In the genomic region with DNA sequence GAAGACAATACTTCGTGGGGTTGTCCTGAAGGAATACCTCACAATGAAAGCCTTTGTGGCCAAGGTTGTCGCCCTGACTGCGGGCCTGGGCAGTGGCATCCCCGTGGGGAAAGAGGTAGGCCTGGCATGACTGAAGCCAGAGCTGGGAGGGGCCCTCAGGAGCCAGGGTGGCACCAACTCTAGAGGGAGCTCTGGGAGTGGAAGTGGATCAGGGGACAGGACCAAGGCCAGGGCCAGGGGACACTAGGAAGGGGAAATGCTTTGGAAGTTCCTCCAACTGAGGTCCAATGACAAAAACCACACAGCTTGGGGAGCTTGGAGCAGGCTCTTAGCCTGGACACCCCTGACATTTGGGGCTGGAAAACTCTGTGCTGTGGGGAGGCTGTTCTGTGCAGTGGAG, we compare ENCODE assay signal across 12 cellular contexts. TPM values are rescaled to one million over a fixed set of nuclear protein-coding genes. Genes with fewer than 3 reads are reported as not detected.
DNase-seq lines count a peak whose midpoint lies in the region; ATAC-seq and TF ChIP-seq lines count a peak whose summit lies in the region.
"Had no signal": no experiment of that assay in that cellular context is flagged by ENCODE, and none has a peak within 500 bp of the region (broad histone marks: within the 10 kb centered on the region; RNA-seq: fewer than 3 reads in every experiment).

No MANE protein-coding gene starts in this region.

- no peaks in the 10 kb centered on the region for H3K4me1 Mint-ChIP-seq in stimulated activated naive CD8-positive, alpha-beta T cell treated with anti-CD3 and anti-CD28 coated beads, Interleukin-15, amount 100 ng/mL, for 72 hours
- H3K4me1 Mint-ChIP-seq in activated T-helper 2 cell treated with anti-CD3 and anti-CD28 coated beads, Interferon-gamma antibody, Interleukin-2, Interleukin-4, amounts not matched to agents 10 μg/mL and 5 μg/mL and 100 μg/mL, durations not matched to agents 14 hours and 24 hours and 36 hours (ENCODE audit: low read depth) = peaks cover 16% of the 10 kb centered on the region

- no peaks in the 10 kb centered on the region for H3K9me3 ChIP-seq in upper lobe of right lung
- H3K9me3 ChIP-seq: BLaER1, MG63, prostate gland had no signal

- no peak overlapping the region for H3K27ac Mint-ChIP-seq in stimulated activated naive CD8-positive, alpha-beta T cell treated with anti-CD3 and anti-CD28 coated beads, Interleukin-15, amount 100 ng/mL, for 72 hours
- H3K27ac Mint-ChIP-seq in activated T-helper 2 cell treated with anti-CD3 and anti-CD28 coated beads, Interferon-gamma antibody, Interleukin-2, Interleukin-4, amounts not matched to agents 10 μg/mL and 5 μg/mL and 100 μg/mL, durations not matched to agents 14 hours and 24 hours and 36 hours = no peak overlapping the region

- DNase-seq in stimulated activated naive CD8-positive, alpha-beta T cell treated with anti-CD3 and anti-CD28 coated beads, Interleukin-15, amount 100 ng/mL, for 72 hours = no peak
- DNase-seq in stimulated activated naive CD8-positive, alpha-beta T cell treated with anti-CD3 and anti-CD28 coated beads, Interleukin-15, Interleukin-2, amounts not matched to agents 100 U/mL and 50 U/mL, for 24 hours = no peak
- DNase-seq in fibroblast of villous mesenchyme (ENCODE audit: low read depth) (no peak), upper lobe of right lung (no peak)
- DNase-seq in activated T-helper 2 cell treated with anti-CD3 and anti-CD28 coated beads, Interferon-gamma antibody, Interleukin-2, Interleukin-4, amounts not matched to agents 10 μg/mL and 5 μg/mL and 100 μg/mL, durations not matched to agents 14 hours and 24 hours and 36 hours (ENCODE audit: low spot score) = no peak
- DNase-seq: activated CD8-positive, alpha-beta memory T cell treated with anti-CD3 and anti-CD28 coated beads for 24 hours; central memory CD4-positive, alpha-beta T cell; MG63 had no signal

- H3K27me3 ChIP-seq in upper lobe of right lung = no peaks in the 10 kb centered on the region
- H3K27me3 ChIP-seq: BLaER1, MG63 had no signal

- intact Hi-C loops in upper lobe of right lung (cut with DNase I) = no loop called here
- intact Hi-C loops in activated T-helper 2 cell treated with anti-CD3 and anti-CD28 coated beads, Interferon-gamma antibody, Interleukin-2, Interleukin-4, amounts not matched to agents 10 μg/mL and 5 μg/mL and 100 μg/mL, durations not matched to agents 14 hours and 24 hours and 36 hours (cut with micrococcal nuclease) = no loop called here

- TF ChIP-seq CTCF in fibroblast of villous mesenchyme (IDR thresholded peaks at IDR 0.05; ENCODE audit: insufficient read depth, low read depth, low read length) = peak; percentile 9
- no peak for TF ChIP-seq CTCF in upper lobe of right lung (IDR thresholded peaks at IDR 0.05)

- no peaks in the 10 kb centered on the region for H3K36me3 Mint-ChIP-seq in activated T-helper 2 cell treated with anti-CD3 and anti-CD28 coated beads, Interferon-gamma antibody, Interleukin-2, Interleukin-4, amounts not matched to agents 10 μg/mL and 5 μg/mL and 100 μg/mL, durations not matched to agents 14 hours and 24 hours and 36 hours (ENCODE audit: low read depth)

- peak; percentile 44 for ATAC-seq in stimulated activated naive CD8-positive, alpha-beta T cell treated with anti-CD3 and anti-CD28 coated beads, Interleukin-15, amount 100 ng/mL, for 72 hours
- ATAC-seq in stimulated activated naive CD8-positive, alpha-beta T cell treated with anti-CD3 and anti-CD28 coated beads, Interleukin-15, Interleukin-2, amounts not matched to agents 100 U/mL and 50 U/mL, for 24 hours = no peak
- ATAC-seq in upper lobe of right lung (peak; percentile 85), HG02763 (IDR thresholded peaks at IDR 0.05; ENCODE audit: unreplicated experiment) (no peak)

- H3K27ac ChIP-seq in upper lobe of right lung = no peak overlapping the region
- H3K27ac ChIP-seq: BLaER1, PC-9, prostate gland had no signal

- H3K9me3 Mint-ChIP-seq in stimulated activated naive CD8-positive, alpha-beta T cell treated with anti-CD3 and anti-CD28 coated beads, Interleukin-15, amount 100 ng/mL, for 72 hours = no peaks in the 10 kb centered on the region
- no peaks in the 10 kb centered on the region for H3K9me3 Mint-ChIP-seq in activated T-helper 2 cell treated with anti-CD3 and anti-CD28 coated beads, Interferon-gamma antibody, Interleukin-2, Interleukin-4, amounts not matched to agents 10 μg/mL and 5 μg/mL and 100 μg/mL, durations not matched to agents 14 hours and 24 hours and 36 hours

- no peaks in the 10 kb centered on the region for H3K4me1 ChIP-seq in upper lobe of right lung
- H3K4me1 ChIP-seq: BLaER1, prostate gland had no signal

- H3K27me3 Mint-ChIP-seq in stimulated activated naive CD8-positive, alpha-beta T cell treated with anti-CD3 and anti-CD28 coated beads, Interleukin-15, amount 100 ng/mL, for 72 hours = no peaks in the 10 kb centered on the region
- no peaks in the 10 kb centered on the region for H3K27me3 Mint-ChIP-seq in activated T-helper 2 cell treated with anti-CD3 and anti-CD28 coated beads, Interferon-gamma antibody, Interleukin-2, Interleukin-4, amounts not matched to agents 10 μg/mL and 5 μg/mL and 100 μg/mL, durations not matched to agents 14 hours and 24 hours and 36 hours (ENCODE audit: low read depth)

- H3K4me3 Mint-ChIP-seq in stimulated activated naive CD8-positive, alpha-beta T cell treated with anti-CD3 and anti-CD28 coated beads, Interleukin-15, amount 100 ng/mL, for 72 hours = no peak overlapping the region
- no peak overlapping the region for H3K4me3 Mint-ChIP-seq in activated T-helper 2 cell treated with anti-CD3 and anti-CD28 coated beads, Interferon-gamma antibody, Interleukin-2, Interleukin-4, amounts not matched to agents 10 μg/mL and 5 μg/mL and 100 μg/mL, durations not matched to agents 14 hours and 24 hours and 36 hours (ENCODE audit: low read depth)

- no peaks in the 10 kb centered on the region for H3K36me3 ChIP-seq in upper lobe of right lung
- H3K36me3 ChIP-seq: BLaER1, MG63, prostate gland had no signal

- no peak overlapping the region for H3K4me3 ChIP-seq in fibroblast of villous mesenchyme (ENCODE audit: low read depth, low read length)
- H3K4me3 ChIP-seq in upper lobe of right lung = no peak overlapping the region
- H3K4me3 ChIP-seq: BLaER1, MG63, PC-9, prostate gland had no signal

RNA-seq across cellular contexts. Expression of gene CLCN1, which starts 5.8 kb away (rescaled TPM):
- total RNA-seq in fibroblast of villous mesenchyme (under 0.01 TPM in 2 replicates), upper lobe of right lung (not detected)
- not detected in 2 replicates for total RNA-seq in activated T-helper 2 cell treated with anti-CD3 and anti-CD28 coated beads, Interferon-gamma antibody, Interleukin-2, Interleukin-4, amounts not matched to agents 10 μg/mL and 5 μg/mL and 100 μg/mL, durations not matched to agents 14 hours and 24 hours and 36 hours
- total RNA-seq: PC-9 had no signal

RNA-seq across cellular contexts. Expression of gene CASP2, which starts 33.6 kb away (rescaled TPM):
- total RNA-seq in fibroblast of villous mesenchyme (11.9 and 16.0 TPM in 2 replicates), upper lobe of right lung (26.7 TPM)
- total RNA-seq in activated T-helper 2 cell treated with anti-CD3 and anti-CD28 coated beads, Interferon-gamma antibody, Interleukin-2, Interleukin-4, amounts not matched to agents 10 μg/mL and 5 μg/mL and 100 μg/mL, durations not matched to agents 14 hours and 24 hours and 36 hours = 116 and 122 TPM in 2 replicates

RNA-seq across cellular contexts. Expression of gene TMEM139, which starts 37.0 kb away (rescaled TPM):
- total RNA-seq in fibroblast of villous mesenchyme (not detected in 2 replicates), upper lobe of right lung (25.1 TPM)
- total RNA-seq in activated T-helper 2 cell treated with anti-CD3 and anti-CD28 coated beads, Interferon-gamma antibody, Interleukin-2, Interleukin-4, amounts not matched to agents 10 μg/mL and 5 μg/mL and 100 μg/mL, durations not matched to agents 14 hours and 24 hours and 36 hours = 0.75 and 1.1 TPM in 2 replicates

RNA-seq across cellular contexts. Expression of gene FAM131B, which starts 40.8 kb away (rescaled TPM):
- total RNA-seq in fibroblast of villous mesenchyme (1.3 and 2.2 TPM in 2 replicates), upper lobe of right lung (0.90 TPM)
- total RNA-seq in activated T-helper 2 cell treated with anti-CD3 and anti-CD28 coated beads, Interferon-gamma antibody, Interleukin-2, Interleukin-4, amounts not matched to agents 10 μg/mL and 5 μg/mL and 100 μg/mL, durations not matched to agents 14 hours and 24 hours and 36 hours = 1.3 and 2.0 TPM in 2 replicates

RNA-seq across cellular contexts. Expression of gene GSTK1, which starts 58.5 kb away (rescaled TPM):
- total RNA-seq in fibroblast of villous mesenchyme = 63.1 and 69.1 TPM in 2 replicates
- total RNA-seq in upper lobe of right lung = 149 TPM
- total RNA-seq in activated T-helper 2 cell treated with anti-CD3 and anti-CD28 coated beads, Interferon-gamma antibody, Interleukin-2, Interleukin-4, amounts not matched to agents 10 μg/mL and 5 μg/mL and 100 μg/mL, durations not matched to agents 14 hours and 24 hours and 36 hours = 166 and 168 TPM in 2 replicates

Comparison
In these comparisons a context has a peak if more than half of its experiments do, and no peak if none do; other contexts are left out.
1. ATAC-seq: peak in stimulated activated naive CD8-positive, alpha-beta T cell treated with anti-CD3 and anti-CD28 coated beads, Interleukin-15, amount 100 ng/mL, for 72 hours (single experiment) and upper lobe of right lung (single experiment); none in stimulated activated naive CD8-positive, alpha-beta T cell treated with anti-CD3 and anti-CD28 coated beads, Interleukin-15, Interleukin-2, amounts not matched to agents 100 U/mL and 50 U/mL, for 24 hours (single experiment) and HG02763 (single experiment).
2. RNA of gene TMEM139, which starts 37.0 kb away (total RNA-seq): 25.1 TPM in upper lobe of right lung (single experiment); 0.75 to 1.1 TPM in activated T-helper 2 cell treated with anti-CD3 and anti-CD28 coated beads, Interferon-gamma antibody, Interleukin-2, Interleukin-4, amounts not matched to agents 10 μg/mL and 5 μg/mL and 100 μg/mL, durations not matched to agents 14 hours and 24 hours and 36 hours and not detected in fibroblast of villous mesenchyme; every median in the first group is over 10 times any median in the second.